Comparison of ENCODE assay signal across 15 cellular contexts in the genomic region with DNA sequence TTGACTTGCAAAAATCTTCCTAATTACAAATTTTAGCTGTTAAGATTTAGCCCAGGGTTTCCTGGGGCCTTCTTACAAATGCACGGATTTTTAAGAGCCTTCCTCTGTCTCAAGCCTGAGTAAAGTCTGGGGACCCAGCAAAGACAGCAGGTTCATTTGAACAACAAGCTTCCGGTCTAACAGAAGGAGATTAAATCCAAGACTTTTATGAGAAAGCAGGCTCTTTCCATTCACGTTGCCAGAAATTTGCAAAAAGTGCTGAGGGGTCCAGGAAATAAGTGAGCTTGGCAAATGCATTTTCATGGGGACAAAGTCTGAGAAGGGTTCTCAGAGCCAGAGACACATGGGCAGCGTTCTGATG.
DNase-seq lines count a peak whose midpoint lies in the region; ATAC-seq, FAIRE-seq and TF ChIP-seq lines count a peak whose summit lies in the region.
"Had no signal": no experiment of that assay in that cellular context is flagged by ENCODE, and none has a peak within 500 bp of the region (broad histone marks: within the 10 kb centered on the region; RNA-seq: fewer than 3 reads in every experiment).

No MANE protein-coding gene starts in this region.

- no peaks in the 10 kb centered on the region for H3K9me3 Mint-ChIP-seq in stimulated activated naive CD8-positive, alpha-beta T cell treated with anti-CD3 and anti-CD28 coated beads, Interleukin-15, Interleukin-2, amounts not matched to agents 100 ng/mL and 50 ng/mL, for 24 hours
- no peaks in the 10 kb centered on the region for H3K9me3 Mint-ChIP-seq in immature natural killer cell
- H3K9me3 Mint-ChIP-seq: endodermal cell had no signal

- peaks cover 5% of the 10 kb centered on the region for H3K36me3 Mint-ChIP-seq in stimulated activated naive CD8-positive, alpha-beta T cell treated with anti-CD3 and anti-CD28 coated beads, Interleukin-15, Interleukin-2, amounts not matched to agents 100 ng/mL and 50 ng/mL, for 24 hours (ENCODE audit: low read depth)
- H3K36me3 Mint-ChIP-seq in T-helper 17 cell (ENCODE audit: low read depth) = peaks cover 7% of the 10 kb centered on the region
- no peaks in the 10 kb centered on the region for H3K36me3 Mint-ChIP-seq in immature natural killer cell

- no peak for ATAC-seq in stimulated activated naive CD8-positive, alpha-beta T cell treated with anti-CD3 and anti-CD28 coated beads, Interleukin-15, Interleukin-2, amounts not matched to agents 100 U/mL and 50 U/mL, for 24 hours
- ATAC-seq in T-helper 17 cell (no peak), HG02623 (IDR thresholded peaks at IDR 0.05; ENCODE audit: unreplicated experiment) (no peak), HG03565 (IDR thresholded peaks at IDR 0.05; ENCODE audit: unreplicated experiment) (no peak), GM18873 (IDR thresholded peaks at IDR 0.05; ENCODE audit: low FRiP score, unreplicated experiment) (no peak)

- TF ChIP-seq CTCF in D721Med (IDR thresholded peaks at IDR 0.05; ENCODE audit: insufficient read depth, missing control alignments) = no peak

- DNase-seq in stimulated activated naive CD8-positive, alpha-beta T cell treated with anti-CD3 and anti-CD28 coated beads, Interleukin-15, Interleukin-2, amounts not matched to agents 100 U/mL and 50 U/mL, for 24 hours = no peak
- DNase-seq in T-helper 17 cell (no peak), immature natural killer cell (no peak), D721Med (ENCODE audit: insufficient read length, low spot score) (no peak)
- DNase-seq: BE2C, EL, foreskin melanocyte, mesenchymal stem cell, NCI-H526 treated with DMSO at 0.1 percent for 48 hours, substantia nigra had no signal

- peak overlapping the region; percentile 76 for H3K4me3 Mint-ChIP-seq in stimulated activated naive CD8-positive, alpha-beta T cell treated with anti-CD3 and anti-CD28 coated beads, Interleukin-15, Interleukin-2, amounts not matched to agents 100 ng/mL and 50 ng/mL, for 24 hours
- H3K4me3 Mint-ChIP-seq in T-helper 17 cell = peak overlapping the region; percentile 98
- H3K4me3 Mint-ChIP-seq in immature natural killer cell = peak overlapping the region in 4 of 5 donors; percentile 9 to 96 (median 86)
- H3K4me3 Mint-ChIP-seq: endodermal cell had no signal

- H3K4me1 Mint-ChIP-seq in stimulated activated naive CD8-positive, alpha-beta T cell treated with anti-CD3 and anti-CD28 coated beads, Interleukin-15, Interleukin-2, amounts not matched to agents 100 ng/mL and 50 ng/mL, for 24 hours (ENCODE audit: low read depth) = peaks cover 89% of the 10 kb centered on the region
- H3K4me1 Mint-ChIP-seq in T-helper 17 cell (peaks cover 73% of the 10 kb centered on the region), immature natural killer cell (peaks cover 73 to 82% of the 10 kb centered on the region in 2 donors)

- FAIRE-seq in D721Med (lab: Jason Lieb, UNC) = no peak

- peak overlapping the region; percentile 94 for H3K27ac Mint-ChIP-seq in stimulated activated naive CD8-positive, alpha-beta T cell treated with anti-CD3 and anti-CD28 coated beads, Interleukin-15, Interleukin-2, amounts not matched to agents 100 ng/mL and 50 ng/mL, for 24 hours
- H3K27ac Mint-ChIP-seq in T-helper 17 cell (peak overlapping the region; percentile 97), immature natural killer cell (peak overlapping the region; percentile 82 to 89 (median 88))
- H3K27ac Mint-ChIP-seq: endodermal cell had no signal

- no peaks in the 10 kb centered on the region for H3K27me3 Mint-ChIP-seq in stimulated activated naive CD8-positive, alpha-beta T cell treated with anti-CD3 and anti-CD28 coated beads, Interleukin-15, Interleukin-2, amounts not matched to agents 100 ng/mL and 50 ng/mL, for 24 hours
- H3K27me3 Mint-ChIP-seq in T-helper 17 cell = no peaks in the 10 kb centered on the region
- H3K27me3 Mint-ChIP-seq in immature natural killer cell (ENCODE audit: low read depth in 3 of 3) = peaks cover 0 to 4% (median 0%) of the 10 kb centered on the region in 3 donors

- H3K9me3 ChIP-seq in T-helper 17 cell (ENCODE audit: control insufficient read depth, low read length, poor library complexity, severe bottlenecking) = no peaks in the 10 kb centered on the region
- H3K9me3 ChIP-seq: BE2C had no signal
